2 cellular contexts compared by ENCODE assay signal in genomic region chr9:116298992-116299391, GRCh38.
TF ChIP-seq lines count a peak whose summit lies in the region.

No MANE protein-coding gene starts in this region.

TF ChIP-seq in A549, 52 proteins besides CTCF, POLR2A, EP300 and RAD21:
- TF ChIP-seq HMGXB4 (CRISPR knock-in tag; IDR thresholded peaks at IDR 0.05; ENCODE audit: borderline replicate concordance): no peak
- peak; percentile 85 for TF ChIP-seq MAFK (IDR thresholded peaks at IDR 0.05; ENCODE audit: partially characterized antibody)
- TF ChIP-seq TFCP2L1 (CRISPR knock-in tag; IDR thresholded peaks at IDR 0.05): no peak
- TF ChIP-seq SMC3 (IDR thresholded peaks at IDR 0.05): no peak

TF ChIP-seq in IMR-90, 13 proteins besides CTCF, POLR2A, EP300 and RAD21:
- TF ChIP-seq MAFK (IDR thresholded peaks at IDR 0.05; ENCODE audit: low read depth, low read length) (peak; percentile 72), CHD1 (IDR thresholded peaks at IDR 0.05; ENCODE audit: low read depth, low read length) (no peak), CEBPB (IDR thresholded peaks at IDR 0.05; ENCODE audit: low read depth, low read length) (no peak)
TF ChIP-seq in IMR-90: peak in this region for 1.
